8 cellular contexts compared by ENCODE assay signal in the genomic region with DNA sequence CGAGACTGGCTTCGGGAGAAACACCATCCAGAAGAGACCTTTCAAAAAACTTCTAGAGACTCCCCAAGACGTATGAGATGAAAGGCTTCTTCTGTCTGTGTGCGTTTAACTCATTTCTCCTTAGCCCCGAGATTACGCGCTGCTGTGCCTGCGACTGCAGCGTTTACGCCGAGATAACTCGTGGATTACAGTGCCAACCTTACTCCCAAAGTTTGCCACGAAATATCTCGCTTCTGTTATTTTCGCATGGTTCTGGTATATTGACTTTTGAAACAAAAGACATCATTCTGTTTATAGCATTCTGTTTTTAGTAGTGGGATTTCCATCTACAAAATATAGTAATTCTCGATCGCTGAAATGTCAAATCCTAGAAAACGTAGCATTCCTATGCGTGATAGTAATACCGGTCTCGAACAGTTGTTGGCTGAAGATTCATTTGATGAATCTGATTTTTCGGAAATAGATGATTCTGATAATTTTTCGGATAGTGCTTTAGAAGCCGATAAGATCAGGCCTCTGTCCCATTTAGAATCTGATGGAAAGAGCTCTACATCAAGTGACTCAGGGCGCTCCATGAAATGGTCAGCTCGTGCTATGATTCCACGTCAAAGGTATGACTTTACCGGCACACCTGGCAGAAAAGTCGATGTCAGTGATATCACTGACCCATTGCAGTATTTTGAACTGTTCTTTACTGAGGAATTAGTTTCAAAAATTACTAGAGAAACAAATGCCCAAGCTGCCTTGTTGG. TPM values are rescaled to one million over a fixed set of nuclear protein-coding genes. Genes with fewer than 3 reads are reported as not detected.
A peak's percentile ranks its signal among the peaks of the same experiment; 100 is the strongest.
DNase-seq lines count a peak whose midpoint lies in the region; ATAC-seq and TF ChIP-seq lines count a peak whose summit lies in the region.

No MANE protein-coding gene starts in this region.

- H3K4me1 ChIP-seq in Peyer's patch (peaks cover 0 to 21% (median 2%) of the 10 kb centered on the region in 4 donors), trophoblast cell (ENCODE audit: control insufficient read depth in 1 of 2, insufficient read depth in 2 of 2, low read length in 2 of 2) (peaks cover 0 to 3% of the 10 kb centered on the region in 2 experiments)

- peaks cover 4% of the 10 kb centered on the region for H3K79me1 ChIP-seq in trophoblast cell (ENCODE audit: low read length)

- no peak for DNase-seq in Peyer's patch
- no peak for DNase-seq in fibroblast of the aortic adventitia (ENCODE audit: low read depth)
- peak; percentile 71 to 90 for DNase-seq in trophoblast cell
- DNase-seq in SW480 (ENCODE audit: low spot score) = no peak
- no peak for DNase-seq in NOMO-1 (lab: John Stamatoyannopoulos, UW; ENCODE audit: unreplicated experiment in 2 of 2)

- peak overlapping the region; percentile 20 for H3K14ac ChIP-seq in trophoblast cell (ENCODE audit: low read length)

- no peak overlapping the region for H2BK120ac ChIP-seq in trophoblast cell (ENCODE audit: insufficient read depth, low read length, poor library complexity)

- no peak overlapping the region for H4K12ac ChIP-seq in trophoblast cell (ENCODE audit: low read depth, low read length)

- H2BK5ac ChIP-seq in trophoblast cell (ENCODE audit: low read depth, low read length, poor library complexity) = no peak overlapping the region

- H3K9ac ChIP-seq in trophoblast cell (ENCODE audit: low read length) = peak overlapping the region; percentile 82

- no CpG with 5 or more reads among the region's 29 CpGs for WGBS in trophoblast cell (ENCODE audit: extremely low coverage, insufficient coverage, insufficient read length)

- H3K27ac ChIP-seq in Peyer's patch (peak overlapping the region; percentile 77 to 80 (median 78)), trophoblast cell (ENCODE audit: low read depth, low read length) (peak overlapping the region; percentile 37)

- peak overlapping the region; percentile 72 to 92 (median 76) for H3K4me3 ChIP-seq in Peyer's patch
- peak overlapping the region; percentile 100 for H3K4me3 ChIP-seq in fibroblast of the aortic adventitia (ENCODE audit: low read depth, low read length)
- H3K4me3 ChIP-seq in trophoblast cell (ENCODE audit: low read depth, low read length) = peak overlapping the region; percentile 75

- H3K79me2 ChIP-seq in trophoblast cell (ENCODE audit: control insufficient read depth, insufficient read depth, low read length, poor library complexity) = peaks cover 9% of the 10 kb centered on the region

- H4K91ac ChIP-seq in trophoblast cell (ENCODE audit: low read depth, low read length) = peak overlapping the region; percentile 15

- no peak for TF ChIP-seq CTCF in Peyer's patch (IDR thresholded peaks at IDR 0.05)
- no peak for TF ChIP-seq CTCF in fibroblast of the aortic adventitia (IDR thresholded peaks at IDR 0.05; ENCODE audit: insufficient read depth, low read length)

- no peak overlapping the region for H2AK5ac ChIP-seq in trophoblast cell (ENCODE audit: low read length)

- H3K36me3 ChIP-seq in Peyer's patch = no peaks in the 10 kb centered on the region
- H3K36me3 ChIP-seq in trophoblast cell (ENCODE audit: control insufficient read depth in 1 of 2, insufficient read depth in 2 of 2, low read length in 2 of 2) = no peaks in the 10 kb centered on the region

- H3K27me3 ChIP-seq in Peyer's patch (no peaks in the 10 kb centered on the region), trophoblast cell (ENCODE audit: insufficient read depth, low read length) (no peaks in the 10 kb centered on the region)

- peak overlapping the region; percentile 74 for H4K8ac ChIP-seq in trophoblast cell (ENCODE audit: low read depth, low read length)

- H3K9me3 ChIP-seq in Peyer's patch = no peaks in the 10 kb centered on the region
- no peaks in the 10 kb centered on the region for H3K9me3 ChIP-seq in trophoblast cell (ENCODE audit: insufficient read depth, low read depth, low read length)

- H2BK12ac ChIP-seq in trophoblast cell (ENCODE audit: low read length) = no peak overlapping the region

- no peak overlapping the region for H3K18ac ChIP-seq in trophoblast cell (ENCODE audit: low read length)

- peak overlapping the region; percentile 78 for H2AFZ ChIP-seq in trophoblast cell (ENCODE audit: insufficient read depth, low read length, poor library complexity)

- peak overlapping the region; percentile 93 for H3K4me2 ChIP-seq in trophoblast cell (ENCODE audit: low read length)

- ATAC-seq in GM18517 (IDR thresholded peaks at IDR 0.05; ENCODE audit: unreplicated experiment) (peak; percentile 29), GM19035 (IDR thresholded peaks at IDR 0.05; ENCODE audit: unreplicated experiment) (no peak), GM21447 (IDR thresholded peaks at IDR 0.05; ENCODE audit: unreplicated experiment) (no peak)

- H3K23ac ChIP-seq in trophoblast cell (ENCODE audit: low read length) = no peak overlapping the region

- H3K4ac ChIP-seq in trophoblast cell (ENCODE audit: low read depth, low read length) = no peak overlapping the region

- TF ChIP-seq POLR2A in Peyer's patch (IDR thresholded peaks at IDR 0.05) = no peak

RNA-seq across cellular contexts. Expression of a gene that starts 0.5 kb away (rescaled TPM):
- total RNA-seq in Peyer's patch (1 to 10 TPM in 3 of 4 donors, under 1 TPM in 1; 0.83 to 2.9 (median 1.8) TPM), fibroblast of the aortic adventitia (ENCODE audit: low replicate concordance) (1.6 and 2.2 TPM in 2 replicates)
- 0.59 and 0.62 TPM in 2 replicates for polyA plus RNA-seq in trophoblast cell (2013)

RNA-seq across cellular contexts. Expression of a gene that starts 0.7 kb away (rescaled TPM):
- total RNA-seq in Peyer's patch (10 to 100 TPM in 3 of 4 donors, not detected in 1; 20.5 to 29.8 (median 29.2) TPM), fibroblast of the aortic adventitia (ENCODE audit: low replicate concordance) (26.0 and 46.6 TPM in 2 replicates)
- polyA plus RNA-seq in trophoblast cell (2013) = 65.5 and 69.9 TPM in 2 replicates

Comparison
In these comparisons a context has a peak if more than half of its experiments do, and no peak if none do; other contexts are left out.
1. DNase-seq: peak in trophoblast cell (2 of 2); none in Peyer's patch (0 of 3), fibroblast of the aortic adventitia (single experiment), SW480 (single experiment) and NOMO-1 (0 of 2).
2. Peak in every context shown above with its lines, with median percentiles within 50 percentile points of each other: H3K4me3 ChIP-seq.